In the genomic region with DNA sequence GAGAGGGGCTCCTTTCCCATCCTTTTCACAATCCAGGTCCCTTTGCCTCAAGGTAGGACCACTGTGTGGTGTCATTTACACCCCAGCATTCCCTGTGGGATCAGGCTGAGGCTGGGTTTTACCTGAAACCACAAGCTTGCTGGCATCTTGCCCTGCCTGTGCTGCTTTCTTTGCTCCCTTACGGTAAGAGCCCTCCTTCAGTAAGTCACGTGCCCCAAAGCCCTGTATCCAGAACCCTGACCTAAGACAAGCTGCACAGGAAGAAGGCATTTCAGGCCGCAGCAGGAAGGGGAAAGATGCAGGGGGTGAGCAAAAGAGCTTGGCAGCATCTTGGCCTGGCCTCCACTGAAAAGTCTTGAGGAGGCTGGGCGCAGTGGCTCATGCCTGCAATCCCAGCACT, we compare ENCODE assay signal across 2 cellular contexts.
TF ChIP-seq lines count a peak whose summit lies in the region.

No MANE protein-coding gene starts in this region.

TF ChIP-seq in HCT116, 20 proteins besides CTCF, POLR2A, EP300 and RAD21:
- TF ChIP-seq ZNF274 (IDR thresholded peaks at IDR 0.05; ENCODE audit: low read depth, low read length) (no peak), POLR2AphosphoS5 (IDR thresholded peaks at IDR 0.05; ENCODE audit: low read depth, low read length) (no peak), ATF3 (IDR thresholded peaks at IDR 0.05) (no peak), SIN3A (IDR thresholded peaks at IDR 0.05; ENCODE audit: low read depth) (no peak), YY1 (IDR thresholded peaks at IDR 0.05; ENCODE audit: extremely low read depth, insufficient replicate concordance, low read depth, low read length) (no peak), EGR1 (IDR thresholded peaks at IDR 0.05; ENCODE audit: low read depth) (no peak), CEBPB (IDR thresholded peaks at IDR 0.05; ENCODE audit: low read depth) (no peak), EZH2 (IDR thresholded peaks at IDR 0.05) (no peak), TCF7L2 (IDR thresholded peaks at IDR 0.05; ENCODE audit: borderline replicate concordance, extremely low read depth, insufficient read depth, insufficient read length) (no peak)
- TF ChIP-seq, protein P1, sequence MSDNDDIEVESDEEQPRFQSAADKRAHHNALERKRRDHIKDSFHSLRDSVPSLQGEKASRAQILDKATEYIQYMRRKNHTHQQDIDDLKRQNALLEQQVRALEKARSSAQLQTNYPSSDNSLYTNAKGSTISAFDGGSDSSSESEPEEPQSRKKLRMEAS (IDR thresholded peaks at IDR 0.05), result no peak

TF ChIP-seq in H1, 55 proteins besides CTCF, POLR2A, EP300 and RAD21:
- TF ChIP-seq SIRT6 (IDR thresholded peaks at IDR 0.05; ENCODE audit: low read length) (no peak), BCL11A (IDR thresholded peaks at IDR 0.05; ENCODE audit: low read depth in 2 of 2, low read length in 2 of 2) (no peak), KDM1A (IDR thresholded peaks at IDR 0.05; ENCODE audit: borderline replicate concordance, low read length) (0 out of 2 replicates have a peak, but pooled peaks have one; percentile 1)
